Comparison of ENCODE assay signal across 10 cellular contexts in genomic region chr17:59762022-59762825, GRCh38. TPM values are rescaled to one million over a fixed set of nuclear protein-coding genes. Genes with fewer than 3 reads are reported as not detected.
DNase-seq lines count a peak whose midpoint lies in the region; ATAC-seq and TF ChIP-seq lines count a peak whose summit lies in the region.
"Had no signal": no experiment of that assay in that cellular context is flagged by ENCODE, and none has a peak within 500 bp of the region (broad histone marks: within the 10 kb centered on the region; RNA-seq: fewer than 3 reads in every experiment).

No MANE protein-coding gene starts in this region.

- no peaks in the 10 kb centered on the region for H3K79me1 ChIP-seq in mesendoderm (ENCODE audit: low read length)

- intact Hi-C loops in activated CD8-positive, alpha-beta T cell treated with anti-CD3 and anti-CD28 coated beads for 36 hours (cut with micrococcal nuclease): loop anchor here (1.0 kb wide), 1 partner anchor 67 kb away; no protein-coding TSS in a partner anchor

- TF ChIP-seq EP300 in suprapubic skin (IDR thresholded peaks at IDR 0.05): no peak

- CTCF ChIA-PET in activated CD8-positive, alpha-beta T cell treated with anti-CD3 and anti-CD28 coated beads for 36 hours (lab: Charles Lee): interaction anchor here (0.8 to 2.2 kb wide), 8 partner anchors 9 to 97 kb away, joined by 3 to 16 read pairs (median 4); no protein-coding TSS in a partner anchor

- DNase-seq in stimulated activated CD4-positive, alpha-beta T cell treated with anti-CD3 and anti-CD28 coated beads, Interleukin-4, amount 100 ng/mL, for 24 hours: peak; percentile 35
- no peak for DNase-seq in stimulated activated CD4-positive, alpha-beta T cell treated with anti-CD3 and anti-CD28 coated beads, Interleukin-2, amount 100 ng/mL, for 24 hours
- DNase-seq in activated CD8-positive, alpha-beta T cell treated with anti-CD3 and anti-CD28 coated beads for 36 hours: peak; percentile 47
- DNase-seq in hepatocyte (ENCODE audit: low spot score) (no peak), mesendoderm (no peak), suprapubic skin (ENCODE audit: low spot score in 2 of 2) (no peak)
- DNase-seq: anterior cingulate cortex, occipital lobe had no signal

- TF ChIP-seq CTCF in activated CD8-positive, alpha-beta T cell treated with anti-CD3 and anti-CD28 coated beads for 36 hours (IDR thresholded peaks at IDR 0.05): no peak
- TF ChIP-seq CTCF in hepatocyte (IDR thresholded peaks at IDR 0.05; ENCODE audit: poor library complexity) (no peak), suprapubic skin (IDR thresholded peaks at IDR 0.05) (no peak)

- peaks cover 61% of the 10 kb centered on the region for H3K36me3 Mint-ChIP-seq in activated CD8-positive, alpha-beta T cell treated with anti-CD3 and anti-CD28 coated beads for 36 hours (ENCODE audit: low read depth)

- no peaks in the 10 kb centered on the region for H3K36me3 ChIP-seq in hepatocyte (replicated peaks; ENCODE audit: insufficient read depth, low read depth)
- no peaks in the 10 kb centered on the region for H3K36me3 ChIP-seq in mesendoderm (ENCODE audit: control insufficient read depth, insufficient read depth, low read length)
- H3K36me3 ChIP-seq in suprapubic skin: peaks cover 10% of the 10 kb centered on the region

- H3K27ac ChIP-seq in hepatocyte (peak overlapping the region; percentile 55), mesendoderm (ENCODE audit: low read depth, low read length) (no peak overlapping the region), suprapubic skin (no peak overlapping the region)

- no peaks in the 10 kb centered on the region for H3K79me2 ChIP-seq in hepatocyte
- no peaks in the 10 kb centered on the region for H3K79me2 ChIP-seq in mesendoderm (ENCODE audit: control insufficient read depth, insufficient read depth, low read length)

- H4K20me1 ChIP-seq in hepatocyte (ENCODE audit: insufficient read depth, poor library complexity, severe bottlenecking): no peaks in the 10 kb centered on the region

- H3K4me3 ChIP-seq in hepatocyte (no peak overlapping the region), mesendoderm (ENCODE audit: low read length) (no peak overlapping the region), suprapubic skin (no peak overlapping the region)

- no peak overlapping the region for H3K18ac ChIP-seq in mesendoderm (ENCODE audit: low read length)

- H3K4me1 ChIP-seq in hepatocyte (ENCODE audit: insufficient read depth): no peaks in the 10 kb centered on the region
- peaks cover 3% of the 10 kb centered on the region for H3K4me1 ChIP-seq in mesendoderm (ENCODE audit: control insufficient read depth, low read depth, low read length)
- H3K4me1 ChIP-seq in suprapubic skin: peaks cover 2% of the 10 kb centered on the region

- H2BK5ac ChIP-seq in mesendoderm (ENCODE audit: low read length): no peak overlapping the region

- H3K4me1 Mint-ChIP-seq in activated CD8-positive, alpha-beta T cell treated with anti-CD3 and anti-CD28 coated beads for 36 hours (ENCODE audit: low read depth): peaks cover 68% of the 10 kb centered on the region

- ATAC-seq in activated CD8-positive, alpha-beta T cell treated with anti-CD3 and anti-CD28 coated beads for 36 hours: peak; percentile 71
- ATAC-seq in GM18519 (IDR thresholded peaks at IDR 0.05; ENCODE audit: low FRiP score, unreplicated experiment) (no peak), HG03565 (IDR thresholded peaks at IDR 0.05; ENCODE audit: unreplicated experiment) (no peak)

- no peak overlapping the region for H2BK120ac ChIP-seq in mesendoderm (ENCODE audit: low read depth, low read length)

- TF ChIP-seq POLR2A in suprapubic skin (IDR thresholded peaks at IDR 0.05): no peak

- 98% methylated on average over 4 of the region's 4 CpGs for WGBS in hepatocyte (ENCODE audit: low lambda C conversion rate, missing lambda C conversion rate)
- 100% methylated on average over 1 of the region's 4 CpGs for WGBS in mesendoderm (ENCODE audit: extremely low coverage, insufficient coverage, low lambda C conversion rate)
- 87% methylated on average over 4 of the region's 4 CpGs for WGBS in suprapubic skin

- H3K4me3 Mint-ChIP-seq in activated CD8-positive, alpha-beta T cell treated with anti-CD3 and anti-CD28 coated beads for 36 hours: peak overlapping the region; percentile 54

- H3K9me3 ChIP-seq in hepatocyte (ENCODE audit: low read depth) (no peaks in the 10 kb centered on the region), suprapubic skin (peaks cover 6% of the 10 kb centered on the region)

- H3K27me3 ChIP-seq in hepatocyte: no peaks in the 10 kb centered on the region
- no peaks in the 10 kb centered on the region for H3K27me3 ChIP-seq in mesendoderm (ENCODE audit: insufficient read depth, low read length, poor library complexity)
- no peaks in the 10 kb centered on the region for H3K27me3 ChIP-seq in suprapubic skin

- H2AK5ac ChIP-seq in mesendoderm (ENCODE audit: low read length): no peak overlapping the region

- no peak overlapping the region for H2AFZ ChIP-seq in hepatocyte

- POLR2A ChIA-PET in activated CD8-positive, alpha-beta T cell treated with anti-CD3 and anti-CD28 coated beads for 36 hours (lab: Charles Lee): interaction anchor here (0.8 to 10.5 kb wide), 8 partner anchors 9 to 197 kb away, joined by 3 to 420 read pairs (median 4); partner anchors contain the start of gene DHX40

- no peak overlapping the region for H3K9ac ChIP-seq in mesendoderm (ENCODE audit: low read length)

- no peak overlapping the region for H3K23ac ChIP-seq in mesendoderm (ENCODE audit: low read length)

- H3K27ac Mint-ChIP-seq in activated CD8-positive, alpha-beta T cell treated with anti-CD3 and anti-CD28 coated beads for 36 hours: peak overlapping the region; percentile 97

- H3K9me2 ChIP-seq in hepatocyte (replicated peaks; ENCODE audit: insufficient read depth): no peaks in the 10 kb centered on the region

- no peak overlapping the region for H3K4ac ChIP-seq in mesendoderm (ENCODE audit: low read depth, low read length)

- no peak overlapping the region for H4K5ac ChIP-seq in mesendoderm (ENCODE audit: low read length)

- H3K9me3 Mint-ChIP-seq in activated CD8-positive, alpha-beta T cell treated with anti-CD3 and anti-CD28 coated beads for 36 hours: peaks cover 8% of the 10 kb centered on the region

- no peak overlapping the region for H3K56ac ChIP-seq in mesendoderm (ENCODE audit: low read length)

- no peak overlapping the region for H4K8ac ChIP-seq in mesendoderm (ENCODE audit: low read depth, low read length)

- H3K27me3 Mint-ChIP-seq in activated CD8-positive, alpha-beta T cell treated with anti-CD3 and anti-CD28 coated beads for 36 hours: no peaks in the 10 kb centered on the region

- H3K4me2 ChIP-seq in hepatocyte: no peak overlapping the region
- no peak overlapping the region for H3K4me2 ChIP-seq in mesendoderm (ENCODE audit: low read length)

- H2BK15ac ChIP-seq in mesendoderm (replicated peaks; ENCODE audit: low read depth): no peak overlapping the region

RNA-seq across cellular contexts. Expression of gene VMP1, which starts 54.8 kb away (rescaled TPM):
- total RNA-seq in activated CD8-positive, alpha-beta T cell treated with anti-CD3 and anti-CD28 coated beads for 36 hours: 100 to 1,000 TPM; 239 to 248 TPM
- 466 and 479 TPM in 2 replicates for total RNA-seq in hepatocyte
- 139 and 166 TPM in 2 replicates for polyA plus RNA-seq in hepatocyte
- polyA plus RNA-seq in mesendoderm (2013, experiment 1 of 2): 46.2 TPM
- polyA plus RNA-seq in mesendoderm (2013, experiment 2 of 2): 44.2 TPM
- total RNA-seq in suprapubic skin: 100 to 1,000 TPM in 1 of 4 donors, 10 to 100 TPM in 3; 48.3 to 108 (median 72.4) TPM

RNA-seq across cellular contexts. Expression of gene PTRH2, which starts 55.0 kb away (rescaled TPM):
- total RNA-seq in activated CD8-positive, alpha-beta T cell treated with anti-CD3 and anti-CD28 coated beads for 36 hours: 10 to 100 TPM; 34.2 to 37.4 TPM
- total RNA-seq in hepatocyte (15.7 and 21.9 TPM in 2 replicates), suprapubic skin (10 to 100 TPM; 21.9 to 29.0 (median 22.0) TPM)
- 31.7 and 38.7 TPM in 2 replicates for polyA plus RNA-seq in hepatocyte
- 47.3 TPM for polyA plus RNA-seq in mesendoderm (2013, experiment 1 of 2)
- 46.9 TPM for polyA plus RNA-seq in mesendoderm (2013, experiment 2 of 2)

Comparison
In these comparisons a context has a peak if more than half of its experiments do, and no peak if none do; other contexts are left out.
1. DNase-seq: peak in stimulated activated CD4-positive, alpha-beta T cell treated with anti-CD3 and anti-CD28 coated beads, Interleukin-4, amount 100 ng/mL, for 24 hours (single experiment) and activated CD8-positive, alpha-beta T cell treated with anti-CD3 and anti-CD28 coated beads for 36 hours (single experiment); none in stimulated activated CD4-positive, alpha-beta T cell treated with anti-CD3 and anti-CD28 coated beads, Interleukin-2, amount 100 ng/mL, for 24 hours (0 of 2), hepatocyte (single experiment), mesendoderm (single experiment) and suprapubic skin (0 of 2).